In the genomic region with DNA sequence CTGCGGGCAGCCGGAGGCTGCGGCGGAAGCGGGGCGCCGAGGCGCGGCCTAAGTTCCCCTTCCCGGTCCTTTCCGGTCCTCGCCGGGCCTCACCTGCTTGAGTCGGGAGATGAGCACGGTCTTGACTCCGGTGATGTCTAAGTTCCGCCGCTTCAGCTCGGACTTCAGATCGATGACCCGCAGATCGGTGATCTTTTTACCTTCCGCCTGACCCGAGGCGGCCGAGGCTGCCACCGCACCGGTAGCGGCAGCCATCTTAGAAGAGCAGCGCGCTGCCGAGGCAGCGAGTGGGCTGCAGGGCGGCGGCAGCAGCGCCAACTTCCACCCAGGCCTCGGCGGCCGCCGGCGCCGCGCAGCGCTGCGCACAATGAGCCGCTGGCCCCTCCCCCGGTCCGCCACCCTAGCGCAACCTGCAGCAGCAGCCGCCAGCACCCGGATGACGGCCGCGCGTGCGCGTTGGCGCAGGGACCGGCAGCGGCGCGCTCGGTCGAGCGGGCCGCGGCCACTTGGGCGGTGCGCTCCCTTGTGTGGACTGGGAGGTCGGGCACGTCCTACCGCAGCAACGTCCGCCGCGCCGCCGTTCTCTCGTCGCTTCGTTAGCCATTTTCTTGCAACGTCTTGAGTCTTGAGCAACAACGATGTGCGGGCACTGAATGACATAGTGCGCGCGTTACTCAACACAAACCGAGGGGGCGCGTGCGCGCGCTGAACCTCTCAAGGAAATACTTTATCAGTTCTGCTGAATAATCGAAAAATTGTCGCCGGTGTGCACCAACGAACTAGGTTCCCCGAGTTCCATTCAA, we compare ENCODE assay signal across 1 cellular context.
A peak's percentile ranks its signal among the peaks of the same experiment; 100 is the strongest.
TF ChIP-seq lines count a peak whose summit lies in the region.

A gene (minus strand): TSS at position 369 of the 803 bp plus-strand sequence. CDS start 114 bp downstream, at position 255.

TF ChIP-seq in HepG2, 621 proteins besides CTCF, POLR2A, EP300 and RAD21 (continued from another document and continues in another):
- TF ChIP-seq, protein P1, sequence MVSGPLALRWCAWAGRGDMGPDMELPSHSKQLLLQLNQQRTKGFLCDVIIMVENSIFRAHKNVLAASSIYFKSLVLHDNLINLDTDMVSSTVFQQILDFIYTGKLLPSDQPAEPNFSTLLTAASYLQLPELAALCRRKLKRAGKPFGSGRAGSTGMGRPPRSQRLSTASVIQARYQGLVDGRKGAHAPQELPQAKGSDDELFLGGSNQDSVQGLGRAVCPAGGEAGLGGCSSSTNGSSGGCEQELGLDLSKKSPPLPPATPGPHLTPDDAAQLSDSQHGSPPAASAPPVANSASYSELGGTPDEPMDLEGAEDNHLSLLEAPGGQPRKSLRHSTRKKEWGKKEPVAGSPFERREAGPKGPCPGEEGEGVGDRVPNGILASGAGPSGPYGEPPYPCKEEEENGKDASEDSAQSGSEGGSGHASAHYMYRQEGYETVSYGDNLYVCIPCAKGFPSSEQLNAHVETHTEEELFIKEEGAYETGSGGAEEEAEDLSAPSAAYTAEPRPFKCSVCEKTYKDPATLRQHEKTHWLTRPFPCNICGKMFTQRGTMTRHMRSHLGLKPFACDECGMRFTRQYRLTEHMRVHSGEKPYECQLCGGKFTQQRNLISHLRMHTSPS (CRISPR knock-in tag; IDR thresholded peaks at IDR 0.05; ENCODE audit: low read depth), result no peak
- no peak for TF ChIP-seq ZNF33B (CRISPR knock-in tag; IDR thresholded peaks at IDR 0.05)
- no peak for TF ChIP-seq ZNF839 (CRISPR knock-in tag; IDR thresholded peaks at IDR 0.05; ENCODE audit: borderline replicate concordance)
- TF ChIP-seq FOXJ3 (CRISPR knock-in tag; IDR thresholded peaks at IDR 0.05; ENCODE audit: borderline replicate concordance), result no peak
- TF ChIP-seq XBP1 (CRISPR knock-in tag; IDR thresholded peaks at IDR 0.05), result peak; percentile 76; the same call in 1 of the 2 replicates
- TF ChIP-seq ZNF367 (CRISPR knock-in tag; IDR thresholded peaks at IDR 0.05; ENCODE audit: borderline replicate concordance), result no peak
- peak; percentile 74 for TF ChIP-seq REPIN1 (CRISPR knock-in tag; IDR thresholded peaks at IDR 0.05; ENCODE audit: borderline replicate concordance, low read depth)
- TF ChIP-seq SIN3B (IDR thresholded peaks at IDR 0.05; ENCODE audit: low read length), result no peak; the same call in 1 of the 2 replicates
- TF ChIP-seq, protein P2, sequence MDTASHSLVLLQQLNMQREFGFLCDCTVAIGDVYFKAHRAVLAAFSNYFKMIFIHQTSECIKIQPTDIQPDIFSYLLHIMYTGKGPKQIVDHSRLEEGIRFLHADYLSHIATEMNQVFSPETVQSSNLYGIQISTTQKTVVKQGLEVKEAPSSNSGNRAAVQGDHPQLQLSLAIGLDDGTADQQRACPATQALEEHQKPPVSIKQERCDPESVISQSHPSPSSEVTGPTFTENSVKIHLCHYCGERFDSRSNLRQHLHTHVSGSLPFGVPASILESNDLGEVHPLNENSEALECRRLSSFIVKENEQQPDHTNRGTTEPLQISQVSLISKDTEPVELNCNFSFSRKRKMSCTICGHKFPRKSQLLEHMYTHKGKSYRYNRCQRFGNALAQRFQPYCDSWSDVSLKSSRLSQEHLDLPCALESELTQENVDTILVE (CRISPR knock-in tag; IDR thresholded peaks at IDR 0.05), result peak; percentile 91
- peak; percentile 91 for TF ChIP-seq ZNF709 (CRISPR knock-in tag; IDR thresholded peaks at IDR 0.05)
- peak; percentile 43 for TF ChIP-seq ZNF232 (CRISPR knock-in tag; IDR thresholded peaks at IDR 0.05; ENCODE audit: borderline replicate concordance)
- TF ChIP-seq, protein P3, sequence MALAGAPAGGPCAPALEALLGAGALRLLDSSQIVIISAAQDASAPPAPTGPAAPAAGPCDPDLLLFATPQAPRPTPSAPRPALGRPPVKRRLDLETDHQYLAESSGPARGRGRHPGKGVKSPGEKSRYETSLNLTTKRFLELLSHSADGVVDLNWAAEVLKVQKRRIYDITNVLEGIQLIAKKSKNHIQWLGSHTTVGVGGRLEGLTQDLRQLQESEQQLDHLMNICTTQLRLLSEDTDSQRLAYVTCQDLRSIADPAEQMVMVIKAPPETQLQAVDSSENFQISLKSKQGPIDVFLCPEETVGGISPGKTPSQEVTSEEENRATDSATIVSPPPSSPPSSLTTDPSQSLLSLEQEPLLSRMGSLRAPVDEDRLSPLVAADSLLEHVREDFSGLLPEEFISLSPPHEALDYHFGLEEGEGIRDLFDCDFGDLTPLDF (CRISPR knock-in tag; IDR thresholded peaks at IDR 0.05), result peak; percentile 68; the same call in 1 of the 2 replicates
- TF ChIP-seq NRL (CRISPR knock-in tag; IDR thresholded peaks at IDR 0.05; ENCODE audit: borderline replicate concordance), result no peak; the same call in 1 of the 2 replicates
- 0 out of 2 replicates have a peak, but pooled peaks have one; percentile 38 for TF ChIP-seq TARDBP (CRISPR knock-in tag; IDR thresholded peaks at IDR 0.05)
- no peak for TF ChIP-seq SOX6 (IDR thresholded peaks at IDR 0.05)
- peak; percentile 45 for TF ChIP-seq SOX6 (CRISPR knock-in tag; IDR thresholded peaks at IDR 0.05)
- TF ChIP-seq ZNF788 (CRISPR knock-in tag; IDR thresholded peaks at IDR 0.05; ENCODE audit: borderline replicate concordance), result peak; percentile 72
- TF ChIP-seq, protein P4, sequence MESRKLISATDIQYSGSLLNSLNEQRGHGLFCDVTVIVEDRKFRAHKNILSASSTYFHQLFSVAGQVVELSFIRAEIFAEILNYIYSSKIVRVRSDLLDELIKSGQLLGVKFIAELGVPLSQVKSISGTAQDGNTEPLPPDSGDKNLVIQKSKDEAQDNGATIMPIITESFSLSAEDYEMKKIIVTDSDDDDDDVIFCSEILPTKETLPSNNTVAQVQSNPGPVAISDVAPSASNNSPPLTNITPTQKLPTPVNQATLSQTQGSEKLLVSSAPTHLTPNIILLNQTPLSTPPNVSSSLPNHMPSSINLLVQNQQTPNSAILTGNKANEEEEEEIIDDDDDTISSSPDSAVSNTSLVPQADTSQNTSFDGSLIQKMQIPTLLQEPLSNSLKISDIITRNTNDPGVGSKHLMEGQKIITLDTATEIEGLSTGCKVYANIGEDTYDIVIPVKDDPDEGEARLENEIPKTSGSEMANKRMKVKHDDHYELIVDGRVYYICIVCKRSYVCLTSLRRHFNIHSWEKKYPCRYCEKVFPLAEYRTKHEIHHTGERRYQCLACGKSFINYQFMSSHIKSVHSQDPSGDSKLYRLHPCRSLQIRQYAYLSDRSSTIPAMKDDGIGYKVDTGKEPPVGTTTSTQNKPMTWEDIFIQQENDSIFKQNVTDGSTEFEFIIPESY (CRISPR knock-in tag; IDR thresholded peaks at IDR 0.05), result no peak
- TF ChIP-seq, protein P5, sequence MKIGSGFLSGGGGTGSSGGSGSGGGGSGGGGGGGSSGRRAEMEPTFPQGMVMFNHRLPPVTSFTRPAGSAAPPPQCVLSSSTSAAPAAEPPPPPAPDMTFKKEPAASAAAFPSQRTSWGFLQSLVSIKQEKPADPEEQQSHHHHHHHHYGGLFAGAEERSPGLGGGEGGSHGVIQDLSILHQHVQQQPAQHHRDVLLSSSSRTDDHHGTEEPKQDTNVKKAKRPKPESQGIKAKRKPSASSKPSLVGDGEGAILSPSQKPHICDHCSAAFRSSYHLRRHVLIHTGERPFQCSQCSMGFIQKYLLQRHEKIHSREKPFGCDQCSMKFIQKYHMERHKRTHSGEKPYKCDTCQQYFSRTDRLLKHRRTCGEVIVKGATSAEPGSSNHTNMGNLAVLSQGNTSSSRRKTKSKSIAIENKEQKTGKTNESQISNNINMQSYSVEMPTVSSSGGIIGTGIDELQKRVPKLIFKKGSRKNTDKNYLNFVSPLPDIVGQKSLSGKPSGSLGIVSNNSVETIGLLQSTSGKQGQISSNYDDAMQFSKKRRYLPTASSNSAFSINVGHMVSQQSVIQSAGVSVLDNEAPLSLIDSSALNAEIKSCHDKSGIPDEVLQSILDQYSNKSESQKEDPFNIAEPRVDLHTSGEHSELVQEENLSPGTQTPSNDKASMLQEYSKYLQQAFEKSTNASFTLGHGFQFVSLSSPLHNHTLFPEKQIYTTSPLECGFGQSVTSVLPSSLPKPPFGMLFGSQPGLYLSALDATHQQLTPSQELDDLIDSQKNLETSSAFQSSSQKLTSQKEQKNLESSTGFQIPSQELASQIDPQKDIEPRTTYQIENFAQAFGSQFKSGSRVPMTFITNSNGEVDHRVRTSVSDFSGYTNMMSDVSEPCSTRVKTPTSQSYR (CRISPR knock-in tag; IDR thresholded peaks at IDR 0.05; ENCODE audit: borderline replicate concordance), result peak; percentile 32; the same call in 1 of the 2 replicates
- TF ChIP-seq ZFP1 (CRISPR knock-in tag; IDR thresholded peaks at IDR 0.05), result 0 out of 2 replicates have a peak, but pooled peaks have one; percentile 3
- TF ChIP-seq ZNF678 (CRISPR knock-in tag; IDR thresholded peaks at IDR 0.05), result no peak
- no peak for TF ChIP-seq RFX5 (IDR thresholded peaks at IDR 0.05; ENCODE audit: low read depth, low read length)
- TF ChIP-seq, protein P6, sequence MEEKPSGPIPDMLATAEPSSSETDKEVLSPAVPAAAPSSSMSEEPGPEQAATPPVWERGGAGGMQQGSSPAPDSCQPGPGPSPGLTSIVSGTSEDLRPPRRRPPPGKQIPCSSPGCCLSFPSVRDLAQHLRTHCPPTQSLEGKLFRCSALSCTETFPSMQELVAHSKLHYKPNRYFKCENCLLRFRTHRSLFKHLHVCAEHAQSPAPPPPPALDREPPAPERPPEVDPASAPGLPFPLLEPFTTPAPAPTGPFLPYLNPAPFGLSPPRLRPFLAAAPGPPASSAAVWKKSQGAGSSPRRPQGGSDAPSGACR (CRISPR knock-in tag; IDR thresholded peaks at IDR 0.05), result no peak; the same call in 1 of the 2 replicates
- TF ChIP-seq BCL6 (CRISPR knock-in tag; IDR thresholded peaks at IDR 0.05), result peak; percentile 12; the same call in 1 of the 2 replicates
- TF ChIP-seq, protein P7, sequence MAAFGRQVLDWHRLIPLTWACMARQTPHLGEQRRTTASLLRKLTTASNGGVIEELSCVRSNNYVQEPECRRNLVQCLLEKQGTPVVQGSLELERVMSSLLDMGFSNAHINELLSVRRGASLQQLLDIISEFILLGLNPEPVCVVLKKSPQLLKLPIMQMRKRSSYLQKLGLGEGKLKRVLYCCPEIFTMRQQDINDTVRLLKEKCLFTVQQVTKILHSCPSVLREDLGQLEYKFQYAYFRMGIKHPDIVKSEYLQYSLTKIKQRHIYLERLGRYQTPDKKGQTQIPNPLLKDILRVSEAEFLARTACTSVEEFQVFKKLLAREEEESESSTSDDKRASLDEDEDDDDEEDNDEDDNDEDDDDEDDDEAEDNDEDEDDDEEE (CRISPR knock-in tag; IDR thresholded peaks at IDR 0.05), result peak; percentile 88; the same call in 1 of the 2 replicates
- TF ChIP-seq, protein P8, sequence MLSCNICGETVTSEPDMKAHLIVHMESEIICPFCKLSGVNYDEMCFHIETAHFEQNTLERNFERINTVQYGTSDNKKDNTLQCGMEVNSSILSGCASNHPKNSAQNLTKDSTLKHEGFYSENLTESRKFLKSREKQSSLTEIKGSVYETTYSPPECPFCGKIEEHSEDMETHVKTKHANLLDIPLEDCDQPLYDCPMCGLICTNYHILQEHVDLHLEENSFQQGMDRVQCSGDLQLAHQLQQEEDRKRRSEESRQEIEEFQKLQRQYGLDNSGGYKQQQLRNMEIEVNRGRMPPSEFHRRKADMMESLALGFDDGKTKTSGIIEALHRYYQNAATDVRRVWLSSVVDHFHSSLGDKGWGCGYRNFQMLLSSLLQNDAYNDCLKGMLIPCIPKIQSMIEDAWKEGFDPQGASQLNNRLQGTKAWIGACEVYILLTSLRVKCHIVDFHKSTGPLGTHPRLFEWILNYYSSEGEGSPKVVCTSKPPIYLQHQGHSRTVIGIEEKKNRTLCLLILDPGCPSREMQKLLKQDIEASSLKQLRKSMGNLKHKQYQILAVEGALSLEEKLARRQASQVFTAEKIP (CRISPR knock-in tag; IDR thresholded peaks at IDR 0.05; ENCODE audit: borderline replicate concordance), result no peak
- no peak for TF ChIP-seq RFXANK (CRISPR knock-in tag; IDR thresholded peaks at IDR 0.05)
- no peak for TF ChIP-seq NFIB (CRISPR knock-in tag; IDR thresholded peaks at IDR 0.05; ENCODE audit: borderline replicate concordance)
- TF ChIP-seq, protein P9, sequence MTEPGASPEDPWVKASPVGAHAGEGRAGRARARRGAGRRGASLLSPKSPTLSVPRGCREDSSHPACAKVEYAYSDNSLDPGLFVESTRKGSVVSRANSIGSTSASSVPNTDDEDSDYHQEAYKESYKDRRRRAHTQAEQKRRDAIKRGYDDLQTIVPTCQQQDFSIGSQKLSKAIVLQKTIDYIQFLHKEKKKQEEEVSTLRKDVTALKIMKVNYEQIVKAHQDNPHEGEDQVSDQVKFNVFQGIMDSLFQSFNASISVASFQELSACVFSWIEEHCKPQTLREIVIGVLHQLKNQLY (CRISPR knock-in tag; IDR thresholded peaks at IDR 0.05), result 0 out of 2 replicates have a peak, but pooled peaks have one; percentile 33
- TF ChIP-seq, protein P10, sequence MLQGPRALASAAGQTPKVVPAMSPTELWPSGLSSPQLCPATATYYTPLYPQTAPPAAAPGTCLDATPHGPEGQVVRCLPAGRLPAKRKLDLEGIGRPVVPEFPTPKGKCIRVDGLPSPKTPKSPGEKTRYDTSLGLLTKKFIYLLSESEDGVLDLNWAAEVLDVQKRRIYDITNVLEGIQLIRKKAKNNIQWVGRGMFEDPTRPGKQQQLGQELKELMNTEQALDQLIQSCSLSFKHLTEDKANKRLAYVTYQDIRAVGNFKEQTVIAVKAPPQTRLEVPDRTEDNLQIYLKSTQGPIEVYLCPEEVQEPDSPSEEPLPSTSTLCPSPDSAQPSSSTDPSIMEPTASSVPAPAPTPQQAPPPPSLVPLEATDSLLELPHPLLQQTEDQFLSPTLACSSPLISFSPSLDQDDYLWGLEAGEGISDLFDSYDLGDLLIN (CRISPR knock-in tag; IDR thresholded peaks at IDR 0.05; ENCODE audit: borderline replicate concordance), result no peak
- TF ChIP-seq, protein P11, sequence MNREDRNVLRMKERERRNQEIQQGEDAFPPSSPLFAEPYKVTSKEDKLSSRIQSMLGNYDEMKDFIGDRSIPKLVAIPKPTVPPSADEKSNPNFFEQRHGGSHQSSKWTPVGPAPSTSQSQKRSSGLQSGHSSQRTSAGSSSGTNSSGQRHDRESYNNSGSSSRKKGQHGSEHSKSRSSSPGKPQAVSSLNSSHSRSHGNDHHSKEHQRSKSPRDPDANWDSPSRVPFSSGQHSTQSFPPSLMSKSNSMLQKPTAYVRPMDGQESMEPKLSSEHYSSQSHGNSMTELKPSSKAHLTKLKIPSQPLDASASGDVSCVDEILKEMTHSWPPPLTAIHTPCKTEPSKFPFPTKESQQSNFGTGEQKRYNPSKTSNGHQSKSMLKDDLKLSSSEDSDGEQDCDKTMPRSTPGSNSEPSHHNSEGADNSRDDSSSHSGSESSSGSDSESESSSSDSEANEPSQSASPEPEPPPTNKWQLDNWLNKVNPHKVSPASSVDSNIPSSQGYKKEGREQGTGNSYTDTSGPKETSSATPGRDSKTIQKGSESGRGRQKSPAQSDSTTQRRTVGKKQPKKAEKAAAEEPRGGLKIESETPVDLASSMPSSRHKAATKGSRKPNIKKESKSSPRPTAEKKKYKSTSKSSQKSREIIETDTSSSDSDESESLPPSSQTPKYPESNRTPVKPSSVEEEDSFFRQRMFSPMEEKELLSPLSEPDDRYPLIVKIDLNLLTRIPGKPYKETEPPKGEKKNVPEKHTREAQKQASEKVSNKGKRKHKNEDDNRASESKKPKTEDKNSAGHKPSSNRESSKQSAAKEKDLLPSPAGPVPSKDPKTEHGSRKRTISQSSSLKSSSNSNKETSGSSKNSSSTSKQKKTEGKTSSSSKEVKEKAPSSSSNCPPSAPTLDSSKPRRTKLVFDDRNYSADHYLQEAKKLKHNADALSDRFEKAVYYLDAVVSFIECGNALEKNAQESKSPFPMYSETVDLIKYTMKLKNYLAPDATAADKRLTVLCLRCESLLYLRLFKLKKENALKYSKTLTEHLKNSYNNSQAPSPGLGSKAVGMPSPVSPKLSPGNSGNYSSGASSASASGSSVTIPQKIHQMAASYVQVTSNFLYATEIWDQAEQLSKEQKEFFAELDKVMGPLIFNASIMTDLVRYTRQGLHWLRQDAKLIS (CRISPR knock-in tag; IDR thresholded peaks at IDR 0.05), result no peak; the same call in 1 of the 2 replicates
- TF ChIP-seq ZNF670 (CRISPR knock-in tag; IDR thresholded peaks at IDR 0.05; ENCODE audit: borderline replicate concordance), result no peak
- TF ChIP-seq ZNF263 (CRISPR knock-in tag; IDR thresholded peaks at IDR 0.05), result no peak
- TF ChIP-seq ZNF264 (CRISPR knock-in tag; IDR thresholded peaks at IDR 0.05), result peak; percentile 42; the same call in 1 of the 2 replicates
- TF ChIP-seq DPF2 (CRISPR knock-in tag; IDR thresholded peaks at IDR 0.05; ENCODE audit: borderline replicate concordance, low read depth), result no peak
- TF ChIP-seq ZNF296 (CRISPR knock-in tag; conservative IDR thresholded peaks at IDR 0.05), result no peak
